In genomic region chr5:10583663-10584572, GRCh38 we compare ENCODE assay signal across 13 cellular contexts. TPM values are rescaled to one million over a fixed set of nuclear protein-coding genes. Genes with fewer than 3 reads are reported as not detected.
DNase-seq lines count a peak whose midpoint lies in the region; ATAC-seq, FAIRE-seq and TF ChIP-seq lines count a peak whose summit lies in the region.
"Had no signal": no experiment of that assay in that cellular context is flagged by ENCODE, and none has a peak within 500 bp of the region (broad histone marks: within the 10 kb centered on the region; RNA-seq: fewer than 3 reads in every experiment).

No MANE protein-coding gene starts in this region.

- POLR2A ChIA-PET in GM12878 (lab: Charles Lee), result interaction anchor here (0.8 to 1.2 kb wide), 2 partner anchors 9 to 19 kb away, joined by 5 read pairs; no protein-coding TSS in a partner anchor
- POLR2A ChIA-PET in T-cell (lab: Charles Lee), result no interaction called here

- H3K4me1 ChIP-seq in GM12878 (ENCODE audit: control insufficient read depth, insufficient read depth, low read length) (peaks cover 88% of the 10 kb centered on the region), suprapubic skin (peaks cover 17% of the 10 kb centered on the region)
- H3K4me1 ChIP-seq: body of pancreas had no signal

- H3K36me3 Mint-ChIP-seq in activated T-cell treated with anti-CD3 and anti-CD28 coated beads, Interleukin-2, amount 50 U/mL, for 24 hours (ENCODE audit: low read depth), result no peaks in the 10 kb centered on the region
- H3K36me3 Mint-ChIP-seq in activated T-cell treated with anti-CD3 and anti-CD28 coated beads, Interleukin-2, amount 50 U/mL, for 4 hours (ENCODE audit: insufficient read depth), result peaks cover 3% of the 10 kb centered on the region
- peaks cover 3% of the 10 kb centered on the region for H3K36me3 Mint-ChIP-seq in T-cell

- no peaks in the 10 kb centered on the region for H3K9me3 Mint-ChIP-seq in activated T-cell treated with anti-CD3 and anti-CD28 coated beads, Interleukin-2, amount 50 U/mL, for 24 hours
- no peaks in the 10 kb centered on the region for H3K9me3 Mint-ChIP-seq in activated T-cell treated with anti-CD3 and anti-CD28 coated beads, Interleukin-2, amount 50 U/mL, for 4 hours
- peaks cover 0 to under 1% (median 0%) of the 10 kb centered on the region in 3 donors for H3K9me3 Mint-ChIP-seq in T-cell

- peaks cover 98% of the 10 kb centered on the region for H3K79me2 ChIP-seq in GM12878 (ENCODE audit: control insufficient read depth, insufficient read depth, low read length)

- H3K9ac ChIP-seq in GM12878 (ENCODE audit: control insufficient read depth, insufficient read depth, low read length), result no peak overlapping the region

- no peak overlapping the region for H3K4me3 Mint-ChIP-seq in activated T-cell treated with anti-CD3 and anti-CD28 coated beads, Interleukin-2, amount 50 U/mL, for 24 hours
- no peak overlapping the region for H3K4me3 Mint-ChIP-seq in activated T-cell treated with anti-CD3 and anti-CD28 coated beads, Interleukin-2, amount 50 U/mL, for 4 hours
- H3K4me3 Mint-ChIP-seq in T-cell, result no peak overlapping the region

- peaks cover 3% of the 10 kb centered on the region; the same call in 1 of the 2 replicates for H4K20me1 ChIP-seq in GM12878 (ENCODE audit: control insufficient read depth, insufficient read depth)

- no peak overlapping the region for H3K4me3 ChIP-seq in GM12878
- no peak overlapping the region for H3K4me3 ChIP-seq in suprapubic skin
- H3K4me3 ChIP-seq: body of pancreas had no signal

- no peaks in the 10 kb centered on the region for H3K9me3 ChIP-seq in GM12878 (replicated peaks; ENCODE audit: control insufficient read depth, insufficient read depth, low read length)
- no peaks in the 10 kb centered on the region for H3K9me3 ChIP-seq in suprapubic skin
- H3K9me3 ChIP-seq: body of pancreas had no signal

- H2AFZ ChIP-seq in GM12878 (ENCODE audit: control insufficient read depth, low read depth, low read length), result no peak overlapping the region

- in situ Hi-C loops in GM12878 (cut with MboI), result no loop called here

- TF ChIP-seq EP300 in GM12878 (IDR thresholded peaks at IDR 0.05; ENCODE audit: borderline replicate concordance in 1 of 2, control insufficient read depth in 1 of 2, low read depth in 2 of 2, low read length in 2 of 2) (no peak), suprapubic skin (IDR thresholded peaks at IDR 0.05) (no peak)

- peak overlapping the region; percentile 51; the same call in 1 of the 2 replicates for H3K4me2 ChIP-seq in GM12878 (ENCODE audit: control insufficient read depth, insufficient read depth)

- FAIRE-seq in GM12878 (lab: Jason Lieb, UNC), result no peak

- no peak for TF ChIP-seq POLR2A in GM12878 (IDR thresholded peaks at IDR 0.05; ENCODE audit: low read depth, low read length)
- TF ChIP-seq POLR2A in suprapubic skin (IDR thresholded peaks at IDR 0.05), result no peak

- H3K27me3 Mint-ChIP-seq in activated T-cell treated with anti-CD3 and anti-CD28 coated beads, Interleukin-2, amount 50 U/mL, for 24 hours, result peaks cover 27% of the 10 kb centered on the region
- H3K27me3 Mint-ChIP-seq in activated T-cell treated with anti-CD3 and anti-CD28 coated beads, Interleukin-2, amount 50 U/mL, for 4 hours (ENCODE audit: low read depth), result peaks cover 3% of the 10 kb centered on the region
- peaks cover 11 to 15% of the 10 kb centered on the region in 2 donors for H3K27me3 Mint-ChIP-seq in T-cell

- H3K36me3 ChIP-seq in GM12878 (ENCODE audit: control insufficient read depth in 2 of 2, insufficient read depth in 2 of 2, low read length in 1 of 2) (peaks cover 9 to 14% of the 10 kb centered on the region in 2 experiments; a peak in 3 of 4 replicates), suprapubic skin (no peaks in the 10 kb centered on the region)

- peak overlapping the region; percentile 20; the same call in 1 of the 2 replicates for H3K27ac ChIP-seq in GM12878 (ENCODE audit: control insufficient read depth, insufficient read depth)
- peak overlapping the region; percentile 20 for H3K27ac ChIP-seq in suprapubic skin
- H3K27ac ChIP-seq: body of pancreas had no signal

- H3K27me3 ChIP-seq in GM12878 (replicated peaks in 1 of 2; ENCODE audit: control insufficient read depth in 2 of 2, insufficient read depth in 2 of 2, low read length in 1 of 2) (no peaks in the 10 kb centered on the region), suprapubic skin (peaks cover 4% of the 10 kb centered on the region)
- H3K27me3 ChIP-seq: body of pancreas had no signal

- WGBS in GM12878 (ENCODE audit: insufficient coverage, insufficient replicate concordance, low lambda C conversion rate, missing lambda C conversion rate), result 37% methylated on average over 13 of the region's 13 CpGs
- 61% methylated on average over 13 of the region's 13 CpGs for WGBS in suprapubic skin

- H3K27ac Mint-ChIP-seq in activated T-cell treated with anti-CD3 and anti-CD28 coated beads, Interleukin-2, amount 50 U/mL, for 24 hours, result peak overlapping the region; percentile 38
- no peak overlapping the region for H3K27ac Mint-ChIP-seq in T-cell

- peaks cover 54% of the 10 kb centered on the region for H3K4me1 Mint-ChIP-seq in activated T-cell treated with anti-CD3 and anti-CD28 coated beads, Interleukin-2, amount 50 U/mL, for 24 hours (ENCODE audit: low read depth)
- H3K4me1 Mint-ChIP-seq in activated T-cell treated with anti-CD3 and anti-CD28 coated beads, Interleukin-2, amount 50 U/mL, for 4 hours (ENCODE audit: low read depth), result peaks cover 58% of the 10 kb centered on the region
- peaks cover 17 to 39% (median 23%) of the 10 kb centered on the region in 3 donors for H3K4me1 Mint-ChIP-seq in T-cell

- no peak for DNase-seq in activated T-cell treated with anti-CD3 and anti-CD28 coated beads, Interleukin-2, amount 50 U/mL, for 24 hours
- no peak for DNase-seq in activated T-cell treated with anti-CD3 and anti-CD28 coated beads, Interleukin-2, amount 50 U/mL, for 4 hours
- DNase-seq in NCI-H2171 treated with DMSO at 0.1 percent for 48 hours (lab: John Stamatoyannopoulos, UW) (peak; percentile 75), GM12878 (ENCODE audit: low read depth, low spot score) (no peak), suprapubic skin (ENCODE audit: low spot score in 2 of 2) (no peak), T-cell (no peak), DMS53 (lab: John Stamatoyannopoulos, UW) (no peak)
- DNase-seq: body of pancreas; IMR-90; NCI-H187; RPMI8226; stimulated activated CD4-positive, alpha-beta T cell treated with anti-CD3 and anti-CD28 coated beads, Interleukin-15, amount 100 ng/mL, for 24 hours had no signal

- CTCF ChIA-PET in GM12878 (lab: Yijun Ruan, JAX) (interaction anchor here (0.7 to 2.2 kb wide), 6 partner anchors 8 to 227 kb away, joined by 3 to 8 read pairs (median 5); no protein-coding TSS in a partner anchor), T-cell (lab: Charles Lee) (interaction anchor here (0.6 kb wide), 2 partner anchors 151 to 1535 kb away, joined by 3 read pairs; no protein-coding TSS in a partner anchor)

- SMC1A ChIA-PET in GM12878 (lab: Charles Lee; ENCODE audit: uncharacterized antibody, unreplicated experiment), result interaction anchor here (0.7 to 2.3 kb wide), 9 partner anchors 9 to 116 kb away, joined by 3 to 11 read pairs (median 5); no protein-coding TSS in a partner anchor

- no peak for ATAC-seq in activated T-cell treated with anti-CD3 and anti-CD28 coated beads, Interleukin-2, amount 50 U/mL, for 4 hours
- no peak for ATAC-seq in GM12878
- no peak for ATAC-seq in HG03521 (IDR thresholded peaks at IDR 0.05; ENCODE audit: unreplicated experiment)
- ATAC-seq in T-cell (replicated peaks in 1 of 4), result no peak
- ATAC-seq: body of pancreas had no signal

- intact Hi-C loops in GM12878 (cut with micrococcal nuclease; ENCODE audit: unreplicated experiment), result no loop called here

- BruUV-seq in GM12878 (replicated peaks; lab: Mats Ljungman, UMichigan), result no TSS peak

- TF ChIP-seq CTCF in GM12878 (IDR thresholded peaks at IDR 0.05 in 2 of 3, conservative IDR thresholded peaks at IDR 0.05 in 1 of 3; ENCODE audit: control insufficient read depth in 2 of 3, extremely low read depth in 1 of 3, insufficient read depth in 1 of 3, low read depth in 3 of 3, low read length in 3 of 3), result no peak
- no peak for TF ChIP-seq CTCF in suprapubic skin (IDR thresholded peaks at IDR 0.05)

- RAD21 ChIA-PET in GM12878 (lab: Charles Lee; ENCODE audit: unreplicated experiment), result interaction anchor here (1.0 to 2.7 kb wide), 6 partner anchors 9 to 131 kb away, joined by 3 to 12 read pairs (median 6); no protein-coding TSS in a partner anchor

- no peak for TF ChIP-seq RAD21 in GM12878 (IDR thresholded peaks at IDR 0.05; ENCODE audit: insufficient read depth, low read depth, low read length)

TF ChIP-seq in GM12878, 131 proteins besides CTCF, POLR2A, EP300 and RAD21 (continues in another document):
- TF ChIP-seq PAX5 (IDR thresholded peaks at IDR 0.05; ENCODE audit: borderline replicate concordance, low read depth, low read length) (no peak), BHLHE40 (IDR thresholded peaks at IDR 0.05; ENCODE audit: borderline replicate concordance in 1 of 2, low read depth in 2 of 2, low read length in 1 of 2) (peak; percentile 17 to 40; a peak in 2 of 4 replicates)

RNA-seq across cellular contexts. Expression of gene ANKRD33B, which starts 20.0 kb away (rescaled TPM):
- 10 to 100 TPM in 1 of 3 donors, 1 to 10 TPM in 2; 7.7 to 20.2 (median 9.7) TPM for total RNA-seq in activated T-cell treated with anti-CD3 and anti-CD28 coated beads, Interleukin-2, amount 50 U/mL, for 4 hours
- total RNA-seq in GM12878 (2013; cell fraction: nucleolus; rRNA removed), result 51.1 and 53.7 TPM in 2 replicates
- total RNA-seq in GM12878 (2014; rRNA removed) (17.0 and 18.6 TPM in 2 replicates), GM12878 (2014; rRNA removed; fragmentation: Illumina TruSeq; extraction: Trizol) (20.3 and 20.4 TPM in 2 replicates), GM12878 (2021) (58.4 and 61.6 TPM in 2 replicates), suprapubic skin (10 to 100 TPM; 16.7 to 27.0 (median 24.8) TPM), T-cell (1 to 10 TPM; 1.0 to 4.1 (median 2.4) TPM)
- 12.2 TPM for polyA plus RNA-seq in GM12878 (2011; ENCODE audit: low read depth)
- polyA plus RNA-seq in GM12878 (2011; rRNA removed) (11.0 and 12.7 TPM in 2 replicates), GM12878 (2014; fragmentation: Illumina TruSeq; extraction: Trizol) (22.7 and 27.0 TPM in 2 replicates), GM12878 (2014; fragmentation: Nextera tagmentation; extraction: Ambion mirVana) (1 to 10 TPM; 5.9 to 6.1 TPM), GM12878 (2014; rRNA removed) (19.6 and 20.7 TPM in 2 replicates), GM12878 (2016; fragmentation: Nextera tagmentation; extraction: Ambion mirVana) (1 to 10 TPM; 4.9 to 9.5 TPM)
- polyA plus RNA-seq in GM12878 (2011; cell fraction: cytosol; rRNA removed), result 16.9 and 17.7 TPM in 2 replicates
- 24.0 and 29.2 TPM in 2 replicates for polyA plus RNA-seq in GM12878 (2011; cell fraction: nucleus; rRNA removed)
- polyA plus RNA-seq in GM12878 (2012), result 19.6 TPM in 2 replicates
- 42.2 and 53.6 TPM in 2 replicates for polyA minus RNA-seq in GM12878 (2011; rRNA and poly(A)+ RNA removed)
- 28.3 and 29.6 TPM in 2 replicates for polyA minus RNA-seq in GM12878 (2011; cell fraction: cytosol; rRNA and poly(A)+ RNA removed)
- polyA minus RNA-seq in GM12878 (2011; cell fraction: nucleus; rRNA and poly(A)+ RNA removed), result 13.7 and 27.7 TPM in 2 replicates
